18 cellular contexts compared by ENCODE assay signal in genomic region chr7:149014309-149014708, GRCh38.
"Had no signal": no experiment of that assay in that cellular context is flagged by ENCODE, and none has a peak within 500 bp of the region (broad histone marks: within the 10 kb centered on the region; RNA-seq: fewer than 3 reads in every experiment).

No MANE protein-coding gene starts in this region.

- H3K27ac Mint-ChIP-seq: activated B cell treated with CpG ODN at 0.5 μM for 24 hours; activated naive CD8-positive, alpha-beta T cell treated with anti-CD3 and anti-CD28 coated beads for 36 hours; nephron had no signal

- H3K4me3 Mint-ChIP-seq: activated B cell treated with CpG ODN at 0.5 μM for 24 hours; activated naive CD8-positive, alpha-beta T cell treated with anti-CD3 and anti-CD28 coated beads for 36 hours; nephron had no signal

- H3K9me3 Mint-ChIP-seq: activated B cell treated with CpG ODN at 0.5 μM for 24 hours; activated naive CD8-positive, alpha-beta T cell treated with anti-CD3 and anti-CD28 coated beads for 36 hours; nephron had no signal

- H3K27me3 Mint-ChIP-seq: activated B cell treated with CpG ODN at 0.5 μM for 24 hours; activated naive CD8-positive, alpha-beta T cell treated with anti-CD3 and anti-CD28 coated beads for 36 hours had no signal

- ATAC-seq: body of pancreas, left colon had no signal

- H3K4me1 Mint-ChIP-seq: activated naive CD8-positive, alpha-beta T cell treated with anti-CD3 and anti-CD28 coated beads for 36 hours had no signal

- DNase-seq: activated B cell treated with CpG ODN at 0.5 μM for 24 hours; activated CD4-positive, alpha-beta T cell treated with anti-CD3 and anti-CD28 coated beads, Interleukin-2, amount 50 U/mL, for 1 hour; activated naive CD4-positive, alpha-beta T cell; activated naive CD8-positive, alpha-beta T cell treated with anti-CD3 and anti-CD28 coated beads for 36 hours; body of pancreas; caudate nucleus; erythroblast; foreskin melanocyte; hypothalamus; islet precursor cell; left colon; nucleus accumbens; retina; stimulated activated CD4-positive, alpha-beta T cell treated with anti-CD3 and anti-CD28 coated beads, Interleukin-4, amount 100 ng/mL, for 4 hours; stimulated activated naive CD4-positive, alpha-beta T cell; substantia nigra; tibial artery had no signal
